In genomic region chr20:37920270-37920669, GRCh38 we compare ENCODE assay signal across 29 cellular contexts. TPM values are rescaled to one million over a fixed set of nuclear protein-coding genes. Genes with fewer than 3 reads are reported as not detected.
DNase-seq lines count a peak whose midpoint lies in the region; ATAC-seq, FAIRE-seq and TF ChIP-seq lines count a peak whose summit lies in the region.
"Had no signal": no experiment of that assay in that cellular context is flagged by ENCODE, and none has a peak within 500 bp of the region (broad histone marks: within the 10 kb centered on the region; RNA-seq: fewer than 3 reads in every experiment).

No MANE protein-coding gene starts in this region.

- H3K4me3 ChIP-seq in GM12865 (ENCODE audit: low read depth, low read length) (no peak overlapping the region), H1 (ENCODE audit: extremely low read depth in 1 of 4, insufficient read depth in 2 of 4, low read depth in 3 of 4, low read length in 4 of 4) (no peak overlapping the region), body of pancreas (no peak overlapping the region)
- H3K4me3 ChIP-seq: psoas muscle, sigmoid colon had no signal

- TF ChIP-seq CTCF in GM12865 (IDR thresholded peaks at IDR 0.05; ENCODE audit: insufficient read depth, low read depth, low read length, missing control alignments), result no peak
- no peak for TF ChIP-seq CTCF in H1 (IDR thresholded peaks at IDR 0.05; ENCODE audit: control extremely low read depth in 1 of 3, insufficient read depth in 1 of 3, low read depth in 1 of 3, low read length in 3 of 3)
- no peak for TF ChIP-seq CTCF in body of pancreas (IDR thresholded peaks at IDR 0.05)

- no peak overlapping the region for H4K91ac ChIP-seq in H1 (replicated peaks; ENCODE audit: insufficient read length, low read length)

- POLR2A ChIA-PET in H1 (lab: Charles Lee; ENCODE audit: partially characterized antibody), result interaction anchor here (1.0 kb wide), 1 partner anchor 326 kb away, joined by 3 read pairs; no protein-coding TSS in a partner anchor

- no peaks in the 10 kb centered on the region; a peak in 2 of 7 replicates for H3K27me3 ChIP-seq in H1 (replicated peaks in 1 of 4; ENCODE audit: control insufficient read depth in 3 of 4, extremely low read depth in 1 of 4, insufficient read depth in 3 of 4, low read length in 3 of 4)
- no peaks in the 10 kb centered on the region for H3K27me3 ChIP-seq in body of pancreas

- no peak overlapping the region for H3K9ac ChIP-seq in H1 (replicated peaks in 1 of 4; ENCODE audit: extremely low read depth in 1 of 4, low read depth in 3 of 4, low read length in 3 of 4)

- CTCF ChIA-PET in H1 (lab: Charles Lee; ENCODE audit: partially characterized antibody), result interaction anchor here (0.9 to 4.8 kb wide), 5 partner anchors 8 to 60 kb away, joined by 3 to 21 read pairs (median 5); partner anchors contain the start of gene VSTM2L

- H2AK5ac ChIP-seq in H1 (ENCODE audit: low read depth, low read length), result no peak overlapping the region

- peaks cover 8% of the 10 kb centered on the region; the same call in 1 of the 2 replicates for H3K23me2 ChIP-seq in H1 (ENCODE audit: low read depth, low read length)

- no peak overlapping the region for H2AFZ ChIP-seq in H1 (ENCODE audit: low read length)

- no peak overlapping the region for H3K14ac ChIP-seq in H1 (ENCODE audit: insufficient read length)

- DNase-seq in activated T-cell treated with anti-CD3 and anti-CD28 coated beads, Interleukin-2, amount 50 U/mL, for 48 hours, result peak; percentile 31 to 32
- DNase-seq in activated T-cell treated with anti-CD3 and anti-CD28 coated beads, Interleukin-2, amount 50 U/mL, for 4 hours, result no peak
- DNase-seq in GM12865 (ENCODE audit: low read depth) (peak; percentile 66), NCI-H1105 (lab: John Stamatoyannopoulos, UW) (peak; percentile 36), H1 (ENCODE audit: low read depth in 1 of 2, low spot score in 2 of 2) (no peak), ureter (ENCODE audit: low spot score) (no peak), NOMO-1 treated with DMSO at 0.1 percent for 48 hours (lab: John Stamatoyannopoulos, UW; ENCODE audit: unreplicated experiment) (no peak), body of pancreas (no peak)
- DNase-seq: activated naive CD4-positive, alpha-beta T cell treated with anti-CD3 and anti-CD28 coated beads, Interleukin-2, amount 50 U/mL, for 16 hours; effector CD8-positive, alpha-beta T cell; EL; GOT3; kidney; naive thymus-derived CD8-positive, alpha-beta T cell; NCI-H1048; NCI-H2107; NCI-H526; occipital lobe; psoas muscle; sigmoid colon had no signal

- no peak for TF ChIP-seq EP300 in H1 (IDR thresholded peaks at IDR 0.05; ENCODE audit: borderline replicate concordance in 1 of 2, low read depth in 2 of 2, low read length in 2 of 2)

- H3K27ac ChIP-seq in H1 (ENCODE audit: low read depth, low read length) (no peak overlapping the region), body of pancreas (no peak overlapping the region)
- H3K27ac ChIP-seq: C4-2B, psoas muscle, RWPE1, sigmoid colon had no signal

- H3K79me1 ChIP-seq in H1 (ENCODE audit: low read depth, low read length), result no peaks in the 10 kb centered on the region

- H2BK120ac ChIP-seq in H1 (replicated peaks; ENCODE audit: low read depth, low read length), result no peak overlapping the region

- H3K36me3 Mint-ChIP-seq in activated T-cell treated with anti-CD3 and anti-CD28 coated beads, Interleukin-2, amount 50 U/mL, for 4 hours (ENCODE audit: insufficient read depth), result no peaks in the 10 kb centered on the region
- H3K36me3 Mint-ChIP-seq: naive thymus-derived CD8-positive, alpha-beta T cell had no signal

- peaks cover 4 to 17% (median 10%) of the 10 kb centered on the region in 4 experiments for H3K4me1 ChIP-seq in H1 (replicated peaks in 1 of 4; ENCODE audit: control insufficient read depth in 3 of 4, insufficient read depth in 4 of 4, low read length in 3 of 4)
- peaks cover 8% of the 10 kb centered on the region for H3K4me1 ChIP-seq in body of pancreas
- H3K4me1 ChIP-seq: psoas muscle had no signal

- no peaks in the 10 kb centered on the region for H3K9me3 ChIP-seq in H1 (ENCODE audit: insufficient read depth in 2 of 2, low read depth in 1 of 2, low read length in 1 of 2)
- H3K9me3 ChIP-seq in body of pancreas, result no peaks in the 10 kb centered on the region
- H3K9me3 ChIP-seq: psoas muscle, sigmoid colon had no signal

- peaks cover 0 to 1% of the 10 kb centered on the region in 2 experiments for H4K20me1 ChIP-seq in H1 (replicated peaks in 1 of 2; ENCODE audit: control insufficient read depth in 1 of 2, insufficient read depth in 2 of 2, low read length in 2 of 2)

- H3K79me2 ChIP-seq in H1 (ENCODE audit: control insufficient read depth in 1 of 2, insufficient read depth in 2 of 2, low read length in 2 of 2), result no peaks in the 10 kb centered on the region

- no peak overlapping the region for H3K4ac ChIP-seq in H1 (replicated peaks; ENCODE audit: insufficient read length, low read depth, low read length)

- H3K56ac ChIP-seq in H1 (replicated peaks; ENCODE audit: insufficient read length, low read depth, low read length), result no peak overlapping the region

- TF ChIP-seq POLR2A in H1 (IDR thresholded peaks at IDR 0.05; ENCODE audit: control extremely low read depth in 1 of 2, low read depth in 2 of 2, low read length in 2 of 2) (no peak), body of pancreas (IDR thresholded peaks at IDR 0.05) (no peak)

- no peaks in the 10 kb centered on the region for H3K36me3 ChIP-seq in H1 (ENCODE audit: control insufficient read depth in 2 of 4, insufficient read depth in 4 of 4, low read length in 3 of 4)
- H3K36me3 ChIP-seq in body of pancreas (replicated peaks in 1 of 2; ENCODE audit: insufficient read depth in 1 of 2, low read depth in 2 of 2), result no peaks in the 10 kb centered on the region
- H3K36me3 ChIP-seq: sigmoid colon had no signal

- H3K4me3 Mint-ChIP-seq in activated T-cell treated with anti-CD3 and anti-CD28 coated beads, Interleukin-2, amount 50 U/mL, for 4 hours, result no peak overlapping the region
- H3K4me3 Mint-ChIP-seq: activated T-helper 1 cell treated with anti-CD3 and anti-CD28 coated beads, Interleukin-12 subunit alpha, Interleukin-12 subunit beta, Interleukin-2, Interleukin-4 antibody, amounts not matched to agents 30 ng/mL and 10 ng/mL and 1 ng/mL, durations not matched to agents 14 hours and 24 hours and 36 hours; naive thymus-derived CD8-positive, alpha-beta T cell; stimulated activated naive CD8-positive, alpha-beta T cell treated with anti-CD3 and anti-CD28 coated beads, Interleukin-15, Interleukin-2, amounts not matched to agents 100 ng/mL and 50 ng/mL, for 24 hours had no signal

- no peak overlapping the region for H2BK12ac ChIP-seq in H1 (ENCODE audit: low read depth, low read length)

- peaks cover 23% of the 10 kb centered on the region for H3K27me3 Mint-ChIP-seq in activated T-cell treated with anti-CD3 and anti-CD28 coated beads, Interleukin-2, amount 50 U/mL, for 4 hours (ENCODE audit: low read depth)

- no peak overlapping the region for H4K5ac ChIP-seq in H1 (ENCODE audit: insufficient read length, low read depth, low read length)

- no peaks in the 10 kb centered on the region for H3K4me1 Mint-ChIP-seq in activated T-cell treated with anti-CD3 and anti-CD28 coated beads, Interleukin-2, amount 50 U/mL, for 4 hours (ENCODE audit: low read depth)

- H3K4me2 ChIP-seq in H1 (ENCODE audit: insufficient read depth in 1 of 2, low read depth in 2 of 2, low read length in 2 of 2), result no peak overlapping the region

- no peaks in the 10 kb centered on the region for H3K9me3 Mint-ChIP-seq in activated T-cell treated with anti-CD3 and anti-CD28 coated beads, Interleukin-2, amount 50 U/mL, for 4 hours
- H3K9me3 Mint-ChIP-seq: activated T-helper 1 cell treated with anti-CD3 and anti-CD28 coated beads, Interleukin-12 subunit alpha, Interleukin-12 subunit beta, Interleukin-2, Interleukin-4 antibody, amounts not matched to agents 30 ng/mL and 10 ng/mL and 1 ng/mL, durations not matched to agents 14 hours and 24 hours and 36 hours; naive thymus-derived CD8-positive, alpha-beta T cell; stimulated activated naive CD8-positive, alpha-beta T cell treated with anti-CD3 and anti-CD28 coated beads, Interleukin-15, Interleukin-2, amounts not matched to agents 100 ng/mL and 50 ng/mL, for 24 hours had no signal

- intact Hi-C loops in body of pancreas (cut with DNase I), result no loop called here

- FAIRE-seq in H1 (lab: Jason Lieb, UNC), result no peak
- FAIRE-seq: bronchial epithelial cell, colon, D721Med, HepG2, kidney, TTC549 had no signal

- no peak overlapping the region for H4K8ac ChIP-seq in H1 (ENCODE audit: extremely low read depth, insufficient read depth, low read length)

- no peak overlapping the region for H3K18ac ChIP-seq in H1 (ENCODE audit: extremely low read depth, low read length)

- peak overlapping the region; percentile 32; the same call in 1 of the 2 replicates for H2BK20ac ChIP-seq in H1 (ENCODE audit: low read length)

- ATAC-seq in activated T-cell treated with anti-CD3 and anti-CD28 coated beads, Interleukin-2, amount 50 U/mL, for 4 hours, result no peak
- ATAC-seq in body of pancreas, result no peak
- ATAC-seq: HepG2; naive thymus-derived CD8-positive, alpha-beta T cell; psoas muscle had no signal

- 90% methylated on average over 6 of the region's 6 CpGs; no CpG with 5 or more reads in 1 of the 2 experiments for WGBS in H1 (ENCODE audit: extremely low coverage in 1 of 2, insufficient coverage in 1 of 2, insufficient read length in 1 of 2, insufficient replicate concordance in 2 of 2, low coverage in 1 of 2, low lambda C conversion rate in 2 of 2, missing lambda C conversion rate in 1 of 2), 2 experiments
- 31 to 44% methylated on average over 6 of the region's 6 CpGs for WGBS in body of pancreas, 2 donors

- H2BK5ac ChIP-seq in H1 (ENCODE audit: low read depth, low read length), result no peak overlapping the region

- no peak for TF ChIP-seq RAD21 in H1 (IDR thresholded peaks at IDR 0.05 in 1 of 2, conservative IDR thresholded peaks at IDR 0.05 in 1 of 2; ENCODE audit: low read depth in 2 of 2, low read length in 2 of 2)

- no peak overlapping the region for H3K23ac ChIP-seq in H1 (ENCODE audit: insufficient read length)

- no peak overlapping the region for H2BK15ac ChIP-seq in H1 (ENCODE audit: low read length)

TF ChIP-seq in H1, 55 proteins besides CTCF, POLR2A, EP300 and RAD21 (continues in another document):
- TF ChIP-seq RFX5 (IDR thresholded peaks at IDR 0.05; ENCODE audit: borderline replicate concordance, low read depth, low read length) (no peak), JUN (IDR thresholded peaks at IDR 0.05; ENCODE audit: low read depth, low read length) (no peak)

RNA-seq across cellular contexts. Expression of gene VSTM2L, which starts 17.3 kb away (rescaled TPM):
- under 1 TPM; 0.11 to 0.33 (median 0.13) TPM for total RNA-seq in activated T-cell treated with anti-CD3 and anti-CD28 coated beads, Interleukin-2, amount 50 U/mL, for 4 hours
- 1.3 and 1.6 TPM in 2 replicates for total RNA-seq in H1 (2021; fragmentation: NEBNext Ultra II Directional; extraction: Animal tissue kit (Norgen Biotek cat#: 25700))
- polyA plus RNA-seq in H1 (2011; rRNA removed), result 2.6 and 3.2 TPM in 2 replicates
- 1.8 TPM for polyA plus RNA-seq in H1 (2011; cell fraction: cytosol; rRNA removed)
- polyA plus RNA-seq in H1 (2011; cell fraction: nucleus; rRNA removed), result 1.5 TPM
- polyA plus RNA-seq in H1 (2012, experiment 1 of 2), result 0.87 to 2.5 TPM (median 1.9 TPM) in 4 replicates
- 1.5 TPM for polyA plus RNA-seq in H1 (2012, experiment 2 of 2)
- polyA plus RNA-seq in H1 (2013, experiment 1 of 2), result 1.6 TPM
- polyA plus RNA-seq in H1 (2013, experiment 2 of 2), result 1.7 TPM
- 0.27 and 0.32 TPM in 2 replicates for polyA minus RNA-seq in H1 (2011; rRNA and poly(A)+ RNA removed)
- not detected for polyA minus RNA-seq in H1 (2011; cell fraction: cytosol; rRNA and poly(A)+ RNA removed)
- polyA minus RNA-seq in H1 (2011; cell fraction: nucleus; rRNA and poly(A)+ RNA removed), result 0.60 TPM
- total RNA-seq in ureter (7.1 TPM), body of pancreas (1 to 10 TPM; 5.3 to 7.0 TPM)
- total RNA-seq: HepG2; naive thymus-derived CD8-positive, alpha-beta T cell had no signal
- polyA plus RNA-seq: HepG2; naive thymus-derived CD8-positive, alpha-beta T cell had no signal

Comparison
In these comparisons a context has a peak if more than half of its experiments do, and no peak if none do; other contexts are left out.
1. DNase-seq: peak in activated T-cell treated with anti-CD3 and anti-CD28 coated beads, Interleukin-2, amount 50 U/mL, for 48 hours (2 of 2), GM12865 (single experiment) and NCI-H1105 (single experiment); none in activated T-cell treated with anti-CD3 and anti-CD28 coated beads, Interleukin-2, amount 50 U/mL, for 4 hours (single experiment), H1 (0 of 2), ureter (single experiment), NOMO-1 treated with DMSO at 0.1 percent for 48 hours (single experiment) and body of pancreas (0 of 4).